8 cellular contexts compared by ENCODE assay signal in genomic region chr9:36912620-36913019, GRCh38.
"Had no signal": no experiment of that assay in that cellular context is flagged by ENCODE, and none has a peak within 500 bp of the region (broad histone marks: within the 10 kb centered on the region; RNA-seq: fewer than 3 reads in every experiment).

No MANE protein-coding gene starts in this region.

- H3K9me3 Mint-ChIP-seq: GM23338, H9, HFFc6 had no signal

- H3K4me2 ChIP-seq: GM23338 had no signal

- H2AFZ ChIP-seq: GM23338 had no signal

- H3K4me3 Mint-ChIP-seq: GM23338, H9, HFFc6 had no signal

- H3K27ac ChIP-seq: HL-60 had no signal

- ATAC-seq: K562 had no signal

- DNase-seq: H9, HCEC 1CT, HFFc6, IMR-90, KG1 had no signal

- H3K4me3 ChIP-seq: GM23338, K562 had no signal

- H3K27ac Mint-ChIP-seq: GM23338, H9, HFFc6 had no signal
